In the genomic region with DNA sequence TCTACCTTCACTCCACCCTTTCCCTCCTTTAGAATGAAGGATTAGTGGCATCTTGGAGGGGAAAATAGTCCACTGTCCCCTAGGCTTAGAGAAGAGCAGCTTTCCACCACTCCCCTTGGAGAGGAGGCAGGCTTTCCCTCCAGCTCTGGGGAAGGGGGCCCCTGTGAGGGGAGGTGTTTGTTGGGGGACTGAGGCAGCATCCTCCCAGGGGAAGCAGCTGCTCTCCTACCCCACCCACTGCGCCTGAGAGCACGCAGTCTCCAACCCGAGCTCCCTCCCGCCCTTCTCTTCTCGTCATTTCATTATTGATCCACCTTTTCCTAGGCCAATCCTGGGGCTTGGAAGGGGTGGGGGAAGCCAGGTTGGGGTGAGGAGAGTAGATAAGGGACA, we compare ENCODE assay signal across 1 cellular context.
TF ChIP-seq lines count a peak whose summit lies in the region.

No MANE protein-coding gene starts in this region.

TF ChIP-seq in HEK293, 187 proteins besides CTCF, POLR2A, EP300 and RAD21 (continued from another document):
- TF ChIP-seq, protein P1, sequence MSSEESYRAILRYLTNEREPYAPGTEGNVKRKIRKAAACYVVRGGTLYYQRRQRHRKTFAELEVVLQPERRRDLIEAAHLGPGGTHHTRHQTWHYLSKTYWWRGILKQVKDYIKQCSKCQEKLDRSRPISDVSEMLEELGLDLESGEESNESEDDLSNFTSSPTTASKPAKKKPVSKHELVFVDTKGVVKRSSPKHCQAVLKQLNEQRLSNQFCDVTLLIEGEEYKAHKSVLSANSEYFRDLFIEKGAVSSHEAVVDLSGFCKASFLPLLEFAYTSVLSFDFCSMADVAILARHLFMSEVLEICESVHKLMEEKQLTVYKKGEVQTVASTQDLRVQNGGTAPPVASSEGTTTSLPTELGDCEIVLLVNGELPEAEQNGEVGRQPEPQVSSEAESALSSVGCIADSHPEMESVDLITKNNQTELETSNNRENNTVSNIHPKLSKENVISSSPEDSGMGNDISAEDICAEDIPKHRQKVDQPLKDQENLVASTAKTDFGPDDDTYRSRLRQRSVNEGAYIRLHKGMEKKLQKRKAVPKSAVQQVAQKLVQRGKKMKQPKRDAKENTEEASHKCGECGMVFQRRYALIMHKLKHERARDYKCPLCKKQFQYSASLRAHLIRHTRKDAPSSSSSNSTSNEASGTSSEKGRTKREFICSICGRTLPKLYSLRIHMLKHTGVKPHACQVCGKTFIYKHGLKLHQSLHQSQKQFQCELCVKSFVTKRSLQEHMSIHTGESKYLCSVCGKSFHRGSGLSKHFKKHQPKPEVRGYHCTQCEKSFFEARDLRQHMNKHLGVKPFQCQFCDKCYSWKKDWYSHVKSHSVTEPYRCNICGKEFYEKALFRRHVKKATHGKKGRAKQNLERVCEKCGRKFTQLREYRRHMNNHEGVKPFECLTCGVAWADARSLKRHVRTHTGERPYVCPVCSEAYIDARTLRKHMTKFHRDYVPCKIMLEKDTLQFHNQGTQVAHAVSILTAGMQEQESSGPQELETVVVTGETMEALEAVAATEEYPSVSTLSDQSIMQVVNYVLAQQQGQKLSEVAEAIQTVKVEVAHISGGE (tag by site-specific recombination; conservative IDR thresholded peaks at IDR 0.05; ENCODE audit: low read depth), result peak; percentile 24; the same call in 1 of the 2 replicates
- no peak for TF ChIP-seq ZNF426 (tag by site-specific recombination; IDR thresholded peaks at IDR 0.05)
